31 cellular contexts compared by ENCODE assay signal in genomic region chr1:79773385-79773784, GRCh38.
"Had no signal": no experiment of that assay in that cellular context is flagged by ENCODE, and none has a peak within 500 bp of the region (broad histone marks: within the 10 kb centered on the region; RNA-seq: fewer than 3 reads in every experiment).

No MANE protein-coding gene starts in this region.

- H3K4me1 ChIP-seq: parathyroid adenoma, psoas muscle, spleen, suprapubic skin, testis, tibial artery, transverse colon, upper lobe of right lung, uterus had no signal

- H2AFZ ChIP-seq: neural progenitor cell, parathyroid adenoma had no signal

- H3K9ac ChIP-seq: neural progenitor cell, parathyroid adenoma had no signal

- H3K36me3 ChIP-seq: neural progenitor cell, ovary, spleen, suprapubic skin, tibial artery, transverse colon, upper lobe of right lung, uterus had no signal

- H3K9me3 Mint-ChIP-seq: nephron; neural progenitor cell; stimulated activated memory B cell treated with anti-CD40 and anti-IgM and Interleukin-4, amounts not matched to agents 10 μg/mL and 1 μg/mL and 100 μg/mL, for 72 hours; type B pancreatic cell had no signal

- H3K4me3 ChIP-seq: neural progenitor cell, ovary, psoas muscle, skin epidermis, smooth muscle cell, spleen, suprapubic skin, testis, tibial artery, transverse colon, upper lobe of right lung, uterus had no signal

- H3K4me3 Mint-ChIP-seq: natural killer cell; nephron; neural progenitor cell; stimulated activated memory B cell treated with anti-CD40 and anti-IgM and Interleukin-4, amounts not matched to agents 10 μg/mL and 1 μg/mL and 100 μg/mL, for 72 hours; stimulated activated naive CD8-positive, alpha-beta T cell treated with anti-CD3 and anti-CD28 coated beads, Interleukin-15, amount 100 ng/mL, for 72 hours; type B pancreatic cell had no signal

- H3K79me2 ChIP-seq: parathyroid adenoma had no signal

- H3K27ac Mint-ChIP-seq: natural killer cell; nephron; neural progenitor cell; progenitor cell of endocrine pancreas; stimulated activated memory B cell treated with anti-CD40 and anti-IgM and Interleukin-4, amounts not matched to agents 10 μg/mL and 1 μg/mL and 100 μg/mL, for 72 hours; stimulated activated naive CD8-positive, alpha-beta T cell treated with anti-CD3 and anti-CD28 coated beads, Interleukin-15, amount 100 ng/mL, for 72 hours; type B pancreatic cell had no signal

- H3K9me3 ChIP-seq: psoas muscle, suprapubic skin, testis, tibial artery, transverse colon, upper lobe of right lung, uterus had no signal

- H3K27me3 Mint-ChIP-seq: progenitor cell of endocrine pancreas; stimulated activated memory B cell treated with anti-CD40 and anti-IgM and Interleukin-4, amounts not matched to agents 10 μg/mL and 1 μg/mL and 100 μg/mL, for 72 hours; stimulated activated naive CD8-positive, alpha-beta T cell treated with anti-CD3 and anti-CD28 coated beads, Interleukin-15, amount 100 ng/mL, for 72 hours; type B pancreatic cell had no signal

- DNase-seq: natural killer cell; occipital lobe; ovary; posterior cingulate gyrus; psoas muscle; right cardiac atrium; spleen; stimulated activated CD4-positive, alpha-beta T cell treated with anti-CD3 and anti-CD28 coated beads, Interleukin-12 subunit alpha, Interleukin-12 subunit beta, amount 100 ng/mL, for 4 hours; stimulated activated CD4-positive, alpha-beta T cell treated with anti-CD3 and anti-CD28 coated beads, Interleukin-1b, Interleukin-23, amount 100 ng/mL, for 48 hours; stimulated activated CD4-positive, alpha-beta T cell treated with anti-CD3 and anti-CD28 coated beads, Interleukin-4, amount 100 ng/mL, for 1 hour; stimulated activated CD4-positive, alpha-beta T cell treated with anti-CD3 and anti-CD28 coated beads, Interleukin-4, amount 100 ng/mL, for 4 hours; stimulated activated CD8-positive, alpha-beta memory T cell treated with anti-CD3 and anti-CD28 coated beads, Interleukin-4, amount 100 ng/mL, for 48 hours; stimulated activated naive CD4-positive, alpha-beta T cell; stimulated activated naive CD8-positive, alpha-beta T cell treated with anti-CD3 and anti-CD28 coated beads, Interleukin-15, amount 100 ng/mL, for 72 hours; stimulated activated naive CD8-positive, alpha-beta T cell treated with anti-CD3 and anti-CD28 coated beads, Interleukin-15, Interleukin-2, amounts not matched to agents 100 U/mL and 50 U/mL, for 24 hours; substantia nigra; testis; tibial artery; transverse colon; upper lobe of right lung; uterus had no signal

- H3K27me3 ChIP-seq: neural progenitor cell, ovary, spleen, suprapubic skin, testis, tibial artery, transverse colon, upper lobe of right lung, uterus had no signal

- H3K36me3 Mint-ChIP-seq: neural progenitor cell; stimulated activated memory B cell treated with anti-CD40 and anti-IgM and Interleukin-4, amounts not matched to agents 10 μg/mL and 1 μg/mL and 100 μg/mL, for 72 hours; type B pancreatic cell had no signal

- H3K27ac ChIP-seq: neural progenitor cell, ovary, parathyroid adenoma, psoas muscle, skin epidermis, spleen, suprapubic skin, testis, tibial artery, transverse colon, upper lobe of right lung, uterus had no signal

- H3K4me2 ChIP-seq: neural progenitor cell, smooth muscle cell had no signal

- ATAC-seq: natural killer cell; psoas muscle; right cardiac atrium; sciatic nerve; stimulated activated memory B cell treated with anti-CD40 and anti-IgM and Interleukin-4, amounts not matched to agents 10 μg/mL and 1 μg/mL and 100 μg/mL, for 72 hours; stimulated activated naive CD8-positive, alpha-beta T cell treated with anti-CD3 and anti-CD28 coated beads, Interleukin-15, amount 100 ng/mL, for 72 hours; stimulated activated naive CD8-positive, alpha-beta T cell treated with anti-CD3 and anti-CD28 coated beads, Interleukin-15, Interleukin-2, amounts not matched to agents 100 U/mL and 50 U/mL, for 24 hours; upper lobe of right lung had no signal

- H3K4me1 Mint-ChIP-seq: natural killer cell; nephron; stimulated activated naive CD8-positive, alpha-beta T cell treated with anti-CD3 and anti-CD28 coated beads, Interleukin-15, amount 100 ng/mL, for 72 hours had no signal
